21 cellular contexts compared by ENCODE assay signal in the genomic region with DNA sequence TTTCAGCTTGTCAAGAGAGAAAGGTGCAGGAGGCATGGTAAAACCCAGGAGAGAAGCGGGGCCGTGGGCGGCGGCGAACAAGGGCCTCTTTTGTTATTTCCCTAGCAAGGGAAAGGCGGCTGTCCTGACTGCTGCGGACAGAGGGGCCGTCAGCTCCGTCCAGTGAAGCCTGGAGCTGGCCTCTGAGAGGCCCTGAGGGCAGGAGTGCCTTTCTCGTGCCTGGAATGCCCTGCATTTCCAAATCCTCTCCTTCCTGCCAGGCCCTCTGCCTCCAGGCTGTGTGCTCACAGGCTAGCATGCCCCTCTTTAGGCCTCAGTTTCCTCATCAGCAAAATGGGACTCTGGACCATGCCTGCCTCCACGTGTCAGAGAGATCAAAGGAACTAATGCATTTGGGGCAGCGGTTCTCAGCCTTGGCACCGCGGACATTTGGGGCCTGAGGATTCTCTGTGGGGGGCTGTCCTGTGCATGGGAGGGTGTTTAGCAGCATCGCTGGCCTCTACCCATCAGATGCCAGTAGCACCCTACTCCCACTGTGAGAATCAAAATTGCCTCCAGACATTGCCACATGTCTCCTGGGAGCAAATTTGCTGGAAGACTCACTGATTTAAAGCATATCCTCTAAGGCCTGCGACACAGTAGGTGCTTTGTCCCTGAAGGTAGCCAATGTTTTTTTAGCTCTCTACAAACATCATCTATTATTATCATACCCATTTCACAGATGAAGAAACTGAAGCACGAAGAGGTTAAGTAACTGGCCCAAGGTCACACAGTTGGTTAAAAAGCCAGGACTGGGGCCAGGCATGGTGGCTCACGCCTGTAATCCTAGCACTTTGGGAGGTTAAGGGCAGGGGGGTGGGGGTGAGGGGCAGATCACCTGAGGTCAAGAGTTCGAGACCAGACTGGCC. TPM values are rescaled to one million over a fixed set of nuclear protein-coding genes. Genes with fewer than 3 reads are reported as not detected.
DNase-seq lines count a peak whose midpoint lies in the region; ATAC-seq, FAIRE-seq and TF ChIP-seq lines count a peak whose summit lies in the region.
"Had no signal": no experiment of that assay in that cellular context is flagged by ENCODE, and none has a peak within 500 bp of the region (broad histone marks: within the 10 kb centered on the region; RNA-seq: fewer than 3 reads in every experiment).

No MANE protein-coding gene starts in this region.

- H3K4me1 Mint-ChIP-seq in activated naive CD4-positive, alpha-beta T cell treated with anti-CD3 and anti-CD28 coated beads, Interleukin-2, amount 10 ng/mL, durations not matched to agents 7 days and 5 days: no peaks in the 10 kb centered on the region
- H3K4me1 Mint-ChIP-seq: CD8-positive, alpha-beta memory T cell; central memory CD8-positive, alpha-beta T cell; nephron progenitor cell had no signal

- no peaks in the 10 kb centered on the region for H3K9me3 ChIP-seq in HUES48 (ENCODE audit: control insufficient read depth, insufficient read depth, low read length)
- no peaks in the 10 kb centered on the region for H3K9me3 ChIP-seq in K562 (replicated peaks; ENCODE audit: control insufficient read depth, insufficient read depth, low read depth, low read length)
- no peaks in the 10 kb centered on the region for H3K9me3 ChIP-seq in kidney (ENCODE audit: control insufficient read depth in 1 of 2, low read length in 2 of 2)
- H3K9me3 ChIP-seq in adrenal gland (replicated peaks in 1 of 3): no peaks in the 10 kb centered on the region
- H3K9me3 ChIP-seq in left ventricle myocardium inferior (replicated peaks): no peaks in the 10 kb centered on the region
- H3K9me3 ChIP-seq: tibial artery had no signal

- H3K9me1 ChIP-seq in K562 (ENCODE audit: control insufficient read depth, insufficient read depth, low read length): no peaks in the 10 kb centered on the region

- no peak overlapping the region for H2AFZ ChIP-seq in K562 (ENCODE audit: low read depth, low read length)

- H3K4me3 Mint-ChIP-seq in activated naive CD4-positive, alpha-beta T cell treated with anti-CD3 and anti-CD28 coated beads, Interleukin-2, amount 10 ng/mL, durations not matched to agents 7 days and 5 days: no peak overlapping the region
- H3K4me3 Mint-ChIP-seq: CD8-positive, alpha-beta memory T cell; central memory CD8-positive, alpha-beta T cell; nephron progenitor cell had no signal

- no TSS peak for BruUV-seq in K562 (replicated peaks; lab: Mats Ljungman, UMichigan)

- H3K27ac ChIP-seq in HUES48 (ENCODE audit: low read depth, low read length) (peak overlapping the region; percentile 68), K562 (ENCODE audit: extremely low read depth, low read depth, low read length) (no peak overlapping the region), kidney (ENCODE audit: low read depth in 2 of 2, low read length in 2 of 2) (peak overlapping the region; percentile 73), adrenal gland (no peak overlapping the region), left ventricle myocardium inferior (replicated peaks) (no peak overlapping the region)
- H3K27ac ChIP-seq: tibial artery had no signal

- CTCF ChIA-PET in K562 (lab: Yijun Ruan, JAX; ENCODE audit: low intra/inter-chr PET ratio): no interaction called here
- CTCF ChIA-PET in activated naive CD4-positive, alpha-beta T cell treated with anti-CD3 and anti-CD28 coated beads, Interleukin-2, amount 10 ng/mL, durations not matched to agents 7 days and 5 days (lab: Charles Lee): no interaction called here

- 83% methylated on average over 19 of the region's 19 CpGs for WGBS in K562 (ENCODE audit: insufficient coverage, low coverage, missing lambda C conversion rate)
- WGBS in adrenal gland, 4 donors: 85 to 91% (median 87%) methylated on average over 18 to 19 of the region's 19 CpGs

- no peak for FAIRE-seq in K562 (lab: Jason Lieb, UNC)
- FAIRE-seq in kidney (lab: Jason Lieb, UNC): no peak
- FAIRE-seq: TTC549 had no signal

- DNase-seq in K562 (ENCODE audit: extremely low read depth in 1 of 4, low spot score in 3 of 4): no peak
- DNase-seq in kidney: no peak
- DNase-seq in sciatic nerve (ENCODE audit: low spot score): peak; percentile 78
- no peak for DNase-seq in adrenal gland
- DNase-seq in activated naive CD4-positive, alpha-beta T cell treated with anti-CD3 and anti-CD28 coated beads, Interleukin-2, amount 10 ng/mL, durations not matched to agents 7 days and 5 days: no peak
- no peak for DNase-seq in left ventricle myocardium inferior
- DNase-seq in glomerular visceral epithelial cell (ENCODE audit: extremely low spot score): no peak
- DNase-seq: activated CD4-positive, alpha-beta T cell treated with anti-CD3 and anti-CD28 coated beads for 48 hours; activated CD8-positive, alpha-beta memory T cell treated with anti-CD3 and anti-CD28 coated beads, Interleukin-2, amount 50 U/mL, for 4 hours; activated effector memory CD4-positive, alpha-beta T cell treated with anti-CD3 and anti-CD28 coated beads, Interleukin-2, amount 50 U/mL, for 16 hours; amniotic stem cell; CD8-positive, alpha-beta memory T cell; effector CD8-positive, alpha-beta T cell; NCI-H1930; nephron progenitor cell; retina; RPMI8226; tibial artery had no signal

- H3K27ac Mint-ChIP-seq in activated naive CD4-positive, alpha-beta T cell treated with anti-CD3 and anti-CD28 coated beads, Interleukin-2, amount 10 ng/mL, durations not matched to agents 7 days and 5 days: no peak overlapping the region
- H3K27ac Mint-ChIP-seq: CD8-positive, alpha-beta memory T cell had no signal

- H3K9ac ChIP-seq in HUES48 (ENCODE audit: low read depth, low read length) (no peak overlapping the region), K562 (ENCODE audit: insufficient read depth in 1 of 2, low read depth in 2 of 2, low read length in 2 of 2) (0 out of 4 replicates have a peak overlapping the region, but pooled peaks of 1 of the 2 experiments have one; percentile 2), kidney (ENCODE audit: low read length in 2 of 2) (peak overlapping the region in 1 of 2 donors; percentile 55)

- intact Hi-C loops in K562 (cut with micrococcal nuclease): no loop called here
- intact Hi-C loops in kidney (cut with DNase I): no loop called here
- intact Hi-C loops in sciatic nerve (cut with DNase I): no loop called here
- intact Hi-C loops in adrenal gland (cut with DNase I): no loop called here
- intact Hi-C loops in left ventricle myocardium inferior (cut with micrococcal nuclease): no loop called here

- no peak for TF ChIP-seq POLR2A in K562 (conservative IDR thresholded peaks at IDR 0.05)
- no peak for TF ChIP-seq POLR2A in adrenal gland (IDR thresholded peaks at IDR 0.05)

- no peaks in the 10 kb centered on the region for H3K9me3 Mint-ChIP-seq in activated naive CD4-positive, alpha-beta T cell treated with anti-CD3 and anti-CD28 coated beads, Interleukin-2, amount 10 ng/mL, durations not matched to agents 7 days and 5 days
- H3K9me3 Mint-ChIP-seq: CD8-positive, alpha-beta memory T cell; central memory CD8-positive, alpha-beta T cell; nephron progenitor cell had no signal

- POLR2A ChIA-PET in K562 (lab: Yijun Ruan, JAX): interaction anchor here (1.0 kb wide), 1 partner anchor 44 kb away, joined by 4 read pairs; no protein-coding TSS in a partner anchor

- ATAC-seq in K562 (no peak), sciatic nerve (peak; percentile 83)

- TF ChIP-seq CTCF in K562 (IDR thresholded peaks at IDR 0.05 in 2 of 3, conservative IDR thresholded peaks at IDR 0.05 in 1 of 3; ENCODE audit: insufficient read depth in 2 of 3, low read depth in 1 of 3, low read length in 3 of 3) (no peak), kidney (IDR thresholded peaks at IDR 0.05; ENCODE audit: borderline replicate concordance, extremely low read depth, insufficient read depth) (no peak), adrenal gland (IDR thresholded peaks at IDR 0.05) (no peak), left ventricle myocardium inferior (IDR thresholded peaks at IDR 0.05; ENCODE audit: borderline replicate concordance) (no peak)

- no peaks in the 10 kb centered on the region for H3K36me3 Mint-ChIP-seq in activated naive CD4-positive, alpha-beta T cell treated with anti-CD3 and anti-CD28 coated beads, Interleukin-2, amount 10 ng/mL, durations not matched to agents 7 days and 5 days
- H3K36me3 Mint-ChIP-seq: CD8-positive, alpha-beta memory T cell had no signal

- TF ChIP-seq EP300 in K562 (IDR thresholded peaks at IDR 0.05; ENCODE audit: low read length): no peak

- H4K20me1 ChIP-seq in K562 (replicated peaks; ENCODE audit: control insufficient read depth, insufficient read depth, low read length): no peaks in the 10 kb centered on the region

- H3K27me3 ChIP-seq in HUES48 (ENCODE audit: control insufficient read depth, insufficient read depth, low read length): no peaks in the 10 kb centered on the region
- H3K27me3 ChIP-seq in K562 (ENCODE audit: control insufficient read depth in 2 of 2, insufficient read depth in 2 of 2, low read length in 2 of 2): no peaks in the 10 kb centered on the region
- no peaks in the 10 kb centered on the region for H3K27me3 ChIP-seq in adrenal gland
- H3K27me3 ChIP-seq in left ventricle myocardium inferior (ENCODE audit: low read depth): peaks cover 55% of the 10 kb centered on the region
- H3K27me3 ChIP-seq: tibial artery had no signal

- H3K79me2 ChIP-seq in K562 (ENCODE audit: control insufficient read depth, insufficient read depth, low read length): no peaks in the 10 kb centered on the region

- H3K27me3 Mint-ChIP-seq in activated naive CD4-positive, alpha-beta T cell treated with anti-CD3 and anti-CD28 coated beads, Interleukin-2, amount 10 ng/mL, durations not matched to agents 7 days and 5 days: peaks cover 5% of the 10 kb centered on the region

- no peak overlapping the region for H3K4me2 ChIP-seq in K562 (ENCODE audit: insufficient read depth, low read length)

- H3K4me3 ChIP-seq in HUES48 (ENCODE audit: low read depth, low read length) (no peak overlapping the region), K562 (no peak overlapping the region), kidney (ENCODE audit: low read length in 2 of 2) (no peak overlapping the region), adrenal gland (no peak overlapping the region), left ventricle myocardium inferior (no peak overlapping the region)
- H3K4me3 ChIP-seq: tibial artery had no signal

- no peaks in the 10 kb centered on the region for H3K36me3 ChIP-seq in HUES48 (ENCODE audit: control insufficient read depth, insufficient read depth, low read length)
- H3K36me3 ChIP-seq in K562 (ENCODE audit: control insufficient read depth, insufficient read depth, low read length): no peaks in the 10 kb centered on the region
- H3K36me3 ChIP-seq in kidney (ENCODE audit: control insufficient read depth in 1 of 2, insufficient read depth in 2 of 2, low read length in 2 of 2): peaks cover 4 to 9% of the 10 kb centered on the region in 2 donors
- H3K36me3 ChIP-seq in adrenal gland (replicated peaks in 1 of 2): no peaks in the 10 kb centered on the region
- H3K36me3 ChIP-seq in left ventricle myocardium inferior: no peaks in the 10 kb centered on the region
- H3K36me3 ChIP-seq: tibial artery had no signal

- in situ Hi-C loops in K562 (cut with MboI): no loop called here

- peaks cover 7% of the 10 kb centered on the region for H3K4me1 ChIP-seq in HUES48 (ENCODE audit: control insufficient read depth, insufficient read depth, low read length)
- peaks cover 9 to 11% of the 10 kb centered on the region in 2 experiments; a peak in 4 of 5 replicates for H3K4me1 ChIP-seq in K562 (replicated peaks in 1 of 2; ENCODE audit: control insufficient read depth in 2 of 2, insufficient read depth in 2 of 2, low read length in 2 of 2)
- H3K4me1 ChIP-seq in kidney (ENCODE audit: control insufficient read depth in 1 of 2, insufficient read depth in 1 of 2, low read depth in 1 of 2, low read length in 2 of 2): peaks cover 5 to 15% of the 10 kb centered on the region in 2 donors
- no peaks in the 10 kb centered on the region for H3K4me1 ChIP-seq in adrenal gland (replicated peaks in 1 of 2)
- no peaks in the 10 kb centered on the region for H3K4me1 ChIP-seq in left ventricle myocardium inferior
- H3K4me1 ChIP-seq: tibial artery had no signal

- TF ChIP-seq RAD21 in K562 (CRISPR knock-in tag; conservative IDR thresholded peaks at IDR 0.05 in 1 of 2, IDR thresholded peaks at IDR 0.05 in 1 of 2): no peak

RNA-seq across cellular contexts. Expression of a gene that starts 12.6 kb away (rescaled TPM):
- total RNA-seq in K562 (2011; cell fraction: chromatin; rRNA removed; ENCODE audit: low replicate concordance): 16.8 and 17.8 TPM in 2 replicates
- 12.0 and 14.7 TPM in 2 replicates for total RNA-seq in K562 (2011; cell fraction: nucleolus; rRNA removed)
- total RNA-seq in K562 (2011; cell fraction: nucleoplasm; rRNA removed): 20.2 and 32.4 TPM in 2 replicates
- total RNA-seq in K562 (2014; rRNA removed): 9.9 and 10.0 TPM in 2 replicates
- 8.5 and 8.8 TPM in 2 replicates for total RNA-seq in K562 (2014; rRNA removed; fragmentation: Illumina TruSeq; extraction: Trizol)
- total RNA-seq in K562 (2015; rRNA removed; fragmentation: Illumina TruSeq; extraction: Trizol): 6.4 and 7.1 TPM in 2 replicates
- 14.9 and 16.4 TPM in 2 replicates for total RNA-seq in K562 (2021)
- polyA plus RNA-seq in K562 (2011; rRNA removed): 8.5 and 11.2 TPM in 2 replicates
- polyA plus RNA-seq in K562 (2011; cell fraction: cytosol; rRNA removed): 6.1 and 11.5 TPM in 2 replicates
- polyA plus RNA-seq in K562 (2011; cell fraction: nucleus; rRNA removed): 12.4 and 12.9 TPM in 2 replicates
- 9.8 and 12.8 TPM in 2 replicates for polyA plus RNA-seq in K562 (2012)
- polyA plus RNA-seq in K562 (2014; fragmentation: Illumina TruSeq; extraction: Trizol): 15.0 and 15.7 TPM in 2 replicates
- polyA plus RNA-seq in K562 (2014; fragmentation: Nextera tagmentation; extraction: Ambion mirVana): 1 to 10 TPM; 5.5 to 7.3 TPM
- 7.9 and 9.1 TPM in 2 replicates for polyA plus RNA-seq in K562 (2014; rRNA removed)
- 9.0 and 11.4 TPM in 2 replicates for polyA minus RNA-seq in K562 (2011; rRNA and poly(A)+ RNA removed)
- 6.6 and 8.1 TPM in 2 replicates for polyA minus RNA-seq in K562 (2011; cell fraction: cytosol; rRNA and poly(A)+ RNA removed)
- polyA minus RNA-seq in K562 (2011; cell fraction: nucleus; rRNA and poly(A)+ RNA removed): 6.6 and 14.7 TPM in 2 replicates
- 31.5 TPM for total RNA-seq in kidney
- polyA plus RNA-seq in kidney (ENCODE audit: insufficient read depth, low read depth, low replicate concordance): 241 TPM
- 21.0 TPM for total RNA-seq in sciatic nerve
- total RNA-seq in adrenal gland: 10 to 100 TPM in 1 of 8 donors, 1 to 10 TPM in 7; 1.6 to 11.2 (median 4.0) TPM
- 1 to 10 TPM; 1.5 to 4.2 (median 1.9) TPM for polyA plus RNA-seq in adrenal gland
- total RNA-seq in left ventricle myocardium inferior: 0.30 TPM
- polyA plus RNA-seq: CD8-positive, alpha-beta memory T cell had no signal

RNA-seq across cellular contexts. Expression of a gene that starts 50.6 kb away (rescaled TPM):
- total RNA-seq in K562 (2011; cell fraction: chromatin; rRNA removed; ENCODE audit: low replicate concordance): 8.1 and 13.3 TPM in 2 replicates
- total RNA-seq in K562 (2011; cell fraction: nucleolus; rRNA removed): 8.9 and 10.0 TPM in 2 replicates
- total RNA-seq in K562 (2011; cell fraction: nucleoplasm; rRNA removed): 12.8 and 19.0 TPM in 2 replicates
- 35.1 and 43.5 TPM in 2 replicates for total RNA-seq in K562 (2014; rRNA removed)
- 17.2 and 18.4 TPM in 2 replicates for total RNA-seq in K562 (2014; rRNA removed; fragmentation: Illumina TruSeq; extraction: Trizol)
- total RNA-seq in K562 (2015; rRNA removed; fragmentation: Illumina TruSeq; extraction: Trizol): 16.7 and 18.0 TPM in 2 replicates
- total RNA-seq in K562 (2021): 12.9 and 16.4 TPM in 2 replicates
- 14.4 and 18.3 TPM in 2 replicates for polyA plus RNA-seq in K562 (2011; rRNA removed)
- 9.9 and 11.6 TPM in 2 replicates for polyA plus RNA-seq in K562 (2011; cell fraction: cytosol; rRNA removed)
- polyA plus RNA-seq in K562 (2011; cell fraction: nucleus; rRNA removed): 5.7 and 7.0 TPM in 2 replicates
- polyA plus RNA-seq in K562 (2012): 9.6 and 12.2 TPM in 2 replicates
- 10.7 and 13.2 TPM in 2 replicates for polyA plus RNA-seq in K562 (2014; fragmentation: Illumina TruSeq; extraction: Trizol)
- 1 to 10 TPM; 2.9 to 4.2 TPM for polyA plus RNA-seq in K562 (2014; fragmentation: Nextera tagmentation; extraction: Ambion mirVana)
- 18.5 and 24.8 TPM in 2 replicates for polyA plus RNA-seq in K562 (2014; rRNA removed)
- 9.8 and 12.9 TPM in 2 replicates for polyA minus RNA-seq in K562 (2011; rRNA and poly(A)+ RNA removed)
- polyA minus RNA-seq in K562 (2011; cell fraction: cytosol; rRNA and poly(A)+ RNA removed): 6.1 and 6.4 TPM in 2 replicates
- 6.5 and 10.7 TPM in 2 replicates for polyA minus RNA-seq in K562 (2011; cell fraction: nucleus; rRNA and poly(A)+ RNA removed)
- 11.0 TPM for total RNA-seq in kidney
- 9.3 TPM for polyA plus RNA-seq in kidney (ENCODE audit: insufficient read depth, low read depth, low replicate concordance)
- 10.4 TPM for total RNA-seq in sciatic nerve
- total RNA-seq in adrenal gland: 10 to 100 TPM in 7 of 8 donors, 1 to 10 TPM in 1; 9.7 to 35.0 (median 16.9) TPM
- 10 to 100 TPM in 1 of 3 donors, 1 to 10 TPM in 2; 8.9 to 19.8 (median 9.2) TPM for polyA plus RNA-seq in adrenal gland
- total RNA-seq in left ventricle myocardium inferior: 6.0 TPM

Comparison
In these comparisons a context has a peak if more than half of its experiments do, and no peak if none do; other contexts are left out.
1. H3K27ac ChIP-seq: peak in HUES48 (single experiment) and kidney (2 of 2); none in K562 (single experiment), adrenal gland (0 of 5) and left ventricle myocardium inferior (single experiment).